ENCODE assay signal across 10 cellular contexts in genomic region chr18:22171263-22171838, GRCh38. TPM values are rescaled to one million over a fixed set of nuclear protein-coding genes. Genes with fewer than 3 reads are reported as not detected.
DNase-seq lines count a peak whose midpoint lies in the region; ATAC-seq and TF ChIP-seq lines count a peak whose summit lies in the region.
"Had no signal": no experiment of that assay in that cellular context is flagged by ENCODE, and none has a peak within 500 bp of the region (broad histone marks: within the 10 kb centered on the region; RNA-seq: fewer than 3 reads in every experiment).

No MANE protein-coding gene starts in this region.

- peaks cover 95% of the 10 kb centered on the region for H3K27me3 ChIP-seq in HUES48 (ENCODE audit: control insufficient read depth, insufficient read depth, low read length)
- H3K27me3 ChIP-seq in right lobe of liver: no peaks in the 10 kb centered on the region
- peaks cover 37 to 68% of the 10 kb centered on the region in 2 donors for H3K27me3 ChIP-seq in stomach smooth muscle (ENCODE audit: control insufficient read depth in 1 of 2, insufficient read depth in 2 of 2, low read length in 2 of 2)

- WGBS in right lobe of liver (ENCODE audit: insufficient coverage, low coverage, low lambda C conversion rate, missing lambda C conversion rate): 20% methylated on average over 1 of the region's 73 CpGs

- H3K9ac ChIP-seq in HUES48 (ENCODE audit: low read depth, low read length): no peak overlapping the region
- H3K9ac ChIP-seq in stomach smooth muscle (ENCODE audit: low read length in 2 of 2): no peak overlapping the region

- no peak for ATAC-seq in central memory CD8-positive, alpha-beta T cell (replicated peaks; ENCODE audit: extremely low read depth, poor library complexity, severe bottlenecking)
- ATAC-seq in right lobe of liver (no peak), GM21576 (IDR thresholded peaks at IDR 0.05; ENCODE audit: unreplicated experiment) (no peak)

- peaks cover 14% of the 10 kb centered on the region for H3K4me1 ChIP-seq in HUES48 (ENCODE audit: control insufficient read depth, insufficient read depth, low read length)
- H3K4me1 ChIP-seq in right lobe of liver: peaks cover 0 to 7% (median 0%) of the 10 kb centered on the region in 4 donors
- peaks cover 30% of the 10 kb centered on the region for H3K4me1 ChIP-seq in stomach smooth muscle (ENCODE audit: control insufficient read depth, insufficient read depth, low read length)

- H3K27me3 Mint-ChIP-seq in central memory CD8-positive, alpha-beta T cell: peaks cover 77% of the 10 kb centered on the region

- TF ChIP-seq POLR2A in right lobe of liver (IDR thresholded peaks at IDR 0.05): no peak

- H3K9me3 ChIP-seq in HUES48 (ENCODE audit: control insufficient read depth, insufficient read depth, low read length) (no peaks in the 10 kb centered on the region; the same call in 1 of the 2 replicates), right lobe of liver (no peaks in the 10 kb centered on the region), stomach smooth muscle (ENCODE audit: control insufficient read depth in 2 of 2, low read length in 2 of 2) (no peaks in the 10 kb centered on the region)

- no peak for DNase-seq in central memory CD8-positive, alpha-beta T cell (ENCODE audit: low spot score in 2 of 2)
- DNase-seq in right lobe of liver: no peak
- DNase-seq in activated CD8-positive, alpha-beta memory T cell treated with anti-CD3 and anti-CD28 coated beads, Interleukin-2, amount 50 U/mL, for 48 hours: no peak
- no peak for DNase-seq in kidney tubule cell (ENCODE audit: low spot score)
- DNase-seq in stimulated activated CD4-positive, alpha-beta T cell treated with anti-CD3 and anti-CD28 coated beads, Interleukin-4, amount 100 ng/mL, for 4 hours: no peak
- DNase-seq: NCI-H1436 treated with DMSO at 0.1 percent for 48 hours had no signal

- H3K27ac ChIP-seq in HUES48 (ENCODE audit: low read depth, low read length) (no peak overlapping the region), right lobe of liver (peak overlapping the region; percentile 90 to 98 (median 95)), stomach smooth muscle (ENCODE audit: low read length) (peak overlapping the region; percentile 70)

- peak overlapping the region; percentile 64; the same call in 1 of the 2 replicates for H3K4me3 ChIP-seq in HUES48 (ENCODE audit: low read depth, low read length)
- H3K4me3 ChIP-seq in right lobe of liver: peak overlapping the region; percentile 50 to 93 (median 72)
- H3K4me3 ChIP-seq in stomach smooth muscle (ENCODE audit: low read length in 2 of 2): peak overlapping the region; percentile 84 to 91

- no peaks in the 10 kb centered on the region for H3K9me3 Mint-ChIP-seq in central memory CD8-positive, alpha-beta T cell
- H3K9me3 Mint-ChIP-seq: activated naive CD4-positive, alpha-beta T cell treated with anti-CD3 and anti-CD28 coated beads for 36 hours had no signal

- H3K36me3 ChIP-seq in HUES48 (ENCODE audit: control insufficient read depth, insufficient read depth, low read length) (no peaks in the 10 kb centered on the region), right lobe of liver (no peaks in the 10 kb centered on the region), stomach smooth muscle (ENCODE audit: control insufficient read depth in 2 of 2, insufficient read depth in 2 of 2, low read length in 2 of 2) (no peaks in the 10 kb centered on the region)

- intact Hi-C loops in right lobe of liver (cut with DNase I): loop anchor here in 1 of 2 donors (10.0 kb wide), 1 partner anchor 173 kb away; no protein-coding TSS in a partner anchor

- H3K4me1 Mint-ChIP-seq in central memory CD8-positive, alpha-beta T cell: peaks cover 36% of the 10 kb centered on the region

- peak overlapping the region; percentile 96 for H3K4me3 Mint-ChIP-seq in central memory CD8-positive, alpha-beta T cell

- H3K36me3 Mint-ChIP-seq in central memory CD8-positive, alpha-beta T cell (ENCODE audit: insufficient read depth): peaks cover 27% of the 10 kb centered on the region

- TF ChIP-seq CTCF in right lobe of liver (IDR thresholded peaks at IDR 0.05): no peak

- H3K27ac Mint-ChIP-seq in central memory CD8-positive, alpha-beta T cell (ENCODE audit: low read depth): peak overlapping the region; percentile 90
- H3K27ac Mint-ChIP-seq: activated naive CD4-positive, alpha-beta T cell treated with anti-CD3 and anti-CD28 coated beads for 36 hours had no signal

RNA-seq across cellular contexts. Expression of gene GATA6, which starts 2.0 kb away (rescaled TPM):
- total RNA-seq in right lobe of liver: 10 to 100 TPM in 3 of 6 experiments, 1 to 10 TPM in 3; 8.0 to 14.0 (median 9.5) TPM
- total RNA-seq: activated naive CD4-positive, alpha-beta T cell treated with anti-CD3 and anti-CD28 coated beads for 36 hours had no signal
